ENCODE assay signal across 1 cellular context in genomic region chr1:25873120-25873519, GRCh38.
TF ChIP-seq lines count a peak whose summit lies in the region.

No MANE protein-coding gene starts in this region.

TF ChIP-seq in liver, 16 proteins besides CTCF, POLR2A, EP300 and RAD21 (continued from another document):
- TF ChIP-seq HNF4G (IDR thresholded peaks at IDR 0.05) (no peak), YY1 (IDR thresholded peaks at IDR 0.05) (peak; percentile 65), JUND (IDR thresholded peaks at IDR 0.05) (peak in 1 of 2 donors; percentile 41), TAF1 (conservative IDR thresholded peaks at IDR 0.05) (no peak), NR2F2 (IDR thresholded peaks at IDR 0.05) (no peak), FOXA1 (IDR thresholded peaks at IDR 0.05) (peak; percentile 21), SP1 (IDR thresholded peaks at IDR 0.05) (peak; percentile 88)
- TF ChIP-seq, protein P1, sequence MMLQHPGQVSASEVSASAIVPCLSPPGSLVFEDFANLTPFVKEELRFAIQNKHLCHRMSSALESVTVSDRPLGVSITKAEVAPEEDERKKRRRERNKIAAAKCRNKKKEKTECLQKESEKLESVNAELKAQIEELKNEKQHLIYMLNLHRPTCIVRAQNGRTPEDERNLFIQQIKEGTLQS (IDR thresholded peaks at IDR 0.05) = no peak
- TF ChIP-seq, protein P2, sequence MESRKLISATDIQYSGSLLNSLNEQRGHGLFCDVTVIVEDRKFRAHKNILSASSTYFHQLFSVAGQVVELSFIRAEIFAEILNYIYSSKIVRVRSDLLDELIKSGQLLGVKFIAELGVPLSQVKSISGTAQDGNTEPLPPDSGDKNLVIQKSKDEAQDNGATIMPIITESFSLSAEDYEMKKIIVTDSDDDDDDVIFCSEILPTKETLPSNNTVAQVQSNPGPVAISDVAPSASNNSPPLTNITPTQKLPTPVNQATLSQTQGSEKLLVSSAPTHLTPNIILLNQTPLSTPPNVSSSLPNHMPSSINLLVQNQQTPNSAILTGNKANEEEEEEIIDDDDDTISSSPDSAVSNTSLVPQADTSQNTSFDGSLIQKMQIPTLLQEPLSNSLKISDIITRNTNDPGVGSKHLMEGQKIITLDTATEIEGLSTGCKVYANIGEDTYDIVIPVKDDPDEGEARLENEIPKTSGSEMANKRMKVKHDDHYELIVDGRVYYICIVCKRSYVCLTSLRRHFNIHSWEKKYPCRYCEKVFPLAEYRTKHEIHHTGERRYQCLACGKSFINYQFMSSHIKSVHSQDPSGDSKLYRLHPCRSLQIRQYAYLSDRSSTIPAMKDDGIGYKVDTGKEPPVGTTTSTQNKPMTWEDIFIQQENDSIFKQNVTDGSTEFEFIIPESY (IDR thresholded peaks at IDR 0.05) = peak; percentile 58
- TF ChIP-seq, protein P3, sequence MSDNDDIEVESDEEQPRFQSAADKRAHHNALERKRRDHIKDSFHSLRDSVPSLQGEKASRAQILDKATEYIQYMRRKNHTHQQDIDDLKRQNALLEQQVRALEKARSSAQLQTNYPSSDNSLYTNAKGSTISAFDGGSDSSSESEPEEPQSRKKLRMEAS (IDR thresholded peaks at IDR 0.05) = peak; percentile 56
